8 cellular contexts compared by ENCODE assay signal in genomic region chr9:75086443-75087278, GRCh38. TPM values are rescaled to one million over a fixed set of nuclear protein-coding genes. Genes with fewer than 3 reads are reported as not detected.
DNase-seq lines count a peak whose midpoint lies in the region; ATAC-seq and TF ChIP-seq lines count a peak whose summit lies in the region.

No MANE protein-coding gene starts in this region.

- H3K27me3 Mint-ChIP-seq in activated CD4-positive, alpha-beta T cell treated with anti-CD3 and anti-CD28 coated beads, Interleukin-2, amount 10 ng/mL, durations not matched to agents 24 days and 14 days = no peaks in the 10 kb centered on the region
- H3K27me3 Mint-ChIP-seq in activated naive CD8-positive, alpha-beta T cell treated with anti-CD3 and anti-CD28 coated beads, Interleukin-2, amount 50 U/mL, for 24 hours = no peaks in the 10 kb centered on the region

- WGBS in suprapubic skin = 27% methylated on average over 15 of the region's 16 CpGs

- peak overlapping the region; percentile 94 for H3K4me3 Mint-ChIP-seq in activated CD4-positive, alpha-beta T cell treated with anti-CD3 and anti-CD28 coated beads, Interleukin-2, amount 10 ng/mL, durations not matched to agents 24 days and 14 days
- peak overlapping the region; percentile 90 for H3K4me3 Mint-ChIP-seq in activated naive CD8-positive, alpha-beta T cell treated with anti-CD3 and anti-CD28 coated beads, Interleukin-2, amount 50 U/mL, for 24 hours

- no peaks in the 10 kb centered on the region for H3K9me3 Mint-ChIP-seq in activated CD4-positive, alpha-beta T cell treated with anti-CD3 and anti-CD28 coated beads, Interleukin-2, amount 10 ng/mL, durations not matched to agents 24 days and 14 days
- no peaks in the 10 kb centered on the region for H3K9me3 Mint-ChIP-seq in activated naive CD8-positive, alpha-beta T cell treated with anti-CD3 and anti-CD28 coated beads, Interleukin-2, amount 50 U/mL, for 24 hours

- peak overlapping the region; percentile 68 for H3K4me3 ChIP-seq in suprapubic skin

- peaks cover 47% of the 10 kb centered on the region for H3K4me1 Mint-ChIP-seq in activated CD4-positive, alpha-beta T cell treated with anti-CD3 and anti-CD28 coated beads, Interleukin-2, amount 10 ng/mL, durations not matched to agents 24 days and 14 days
- peaks cover 64% of the 10 kb centered on the region for H3K4me1 Mint-ChIP-seq in activated naive CD8-positive, alpha-beta T cell treated with anti-CD3 and anti-CD28 coated beads, Interleukin-2, amount 50 U/mL, for 24 hours

- no peak for TF ChIP-seq POLR2A in suprapubic skin (IDR thresholded peaks at IDR 0.05)

- no peaks in the 10 kb centered on the region for H3K36me3 ChIP-seq in suprapubic skin

- H3K27ac Mint-ChIP-seq in activated CD4-positive, alpha-beta T cell treated with anti-CD3 and anti-CD28 coated beads, Interleukin-2, amount 10 ng/mL, durations not matched to agents 24 days and 14 days = peak overlapping the region; percentile 75
- peak overlapping the region; percentile 85 for H3K27ac Mint-ChIP-seq in activated naive CD8-positive, alpha-beta T cell treated with anti-CD3 and anti-CD28 coated beads, Interleukin-2, amount 50 U/mL, for 24 hours

- H3K36me3 Mint-ChIP-seq in activated CD4-positive, alpha-beta T cell treated with anti-CD3 and anti-CD28 coated beads, Interleukin-2, amount 10 ng/mL, durations not matched to agents 24 days and 14 days (ENCODE audit: low read depth) = peaks cover 19% of the 10 kb centered on the region
- peaks cover 5% of the 10 kb centered on the region for H3K36me3 Mint-ChIP-seq in activated naive CD8-positive, alpha-beta T cell treated with anti-CD3 and anti-CD28 coated beads, Interleukin-2, amount 50 U/mL, for 24 hours (ENCODE audit: low read depth)

- TF ChIP-seq CTCF in suprapubic skin (IDR thresholded peaks at IDR 0.05) = no peak

- intact Hi-C loops in activated CD4-positive, alpha-beta T cell treated with anti-CD3 and anti-CD28 coated beads, Interleukin-2, amount 10 ng/mL, durations not matched to agents 24 days and 14 days (cut with micrococcal nuclease) = loop anchor here (5.0 to 10.0 kb wide), 7 partner anchors 41 to 1954 kb away; partner anchors contain the start of genes ANXA1, PCSK5 and RFK

- no peaks in the 10 kb centered on the region for H3K27me3 ChIP-seq in layer of hippocampus (ENCODE audit: control insufficient read depth, insufficient read depth, low read length)
- no peaks in the 10 kb centered on the region for H3K27me3 ChIP-seq in suprapubic skin

- no peak for DNase-seq in activated CD4-positive, alpha-beta T cell treated with anti-CD3 and anti-CD28 coated beads, Interleukin-2, amount 10 ng/mL, durations not matched to agents 24 days and 14 days
- DNase-seq in activated CD4-positive, alpha-beta T cell treated with anti-CD3 and anti-CD28 coated beads, Interleukin-2, amount 50 U/mL, for 4 hours = no peak
- DNase-seq in activated naive CD8-positive, alpha-beta T cell treated with anti-CD3 and anti-CD28 coated beads, Interleukin-2, amount 50 U/mL, for 24 hours = peak; percentile 14
- no peak for DNase-seq in suprapubic skin (ENCODE audit: low spot score in 2 of 2)
- no peak for DNase-seq in kidney tubule cell (ENCODE audit: low spot score)
- no peak for DNase-seq in AG08395 (ENCODE audit: low spot score)

- H3K4me1 ChIP-seq in suprapubic skin = peaks cover 65% of the 10 kb centered on the region

- no peak for TF ChIP-seq EP300 in suprapubic skin (IDR thresholded peaks at IDR 0.05)

- H3K27ac ChIP-seq in layer of hippocampus (ENCODE audit: low read depth, low read length) (peak overlapping the region; percentile 21), suprapubic skin (peak overlapping the region; percentile 95)

- no peaks in the 10 kb centered on the region for H3K9me3 ChIP-seq in suprapubic skin

- no peak for ATAC-seq in activated naive CD8-positive, alpha-beta T cell treated with anti-CD3 and anti-CD28 coated beads, Interleukin-2, amount 50 U/mL, for 24 hours
- no peak for ATAC-seq in GM21786 (IDR thresholded peaks at IDR 0.05; ENCODE audit: unreplicated experiment)

RNA-seq across cellular contexts. Expression of gene NMRK1, which starts 1.3 kb away (rescaled TPM):
- 6.6 and 7.2 TPM in 2 replicates for total RNA-seq in activated CD4-positive, alpha-beta T cell treated with anti-CD3 and anti-CD28 coated beads, Interleukin-2, amount 10 ng/mL, durations not matched to agents 24 days and 14 days
- total RNA-seq in suprapubic skin = 10 to 100 TPM; 22.1 to 63.3 (median 33.7) TPM

RNA-seq across cellular contexts. Expression of gene OSTF1, which starts 1.7 kb away (rescaled TPM):
- total RNA-seq in activated CD4-positive, alpha-beta T cell treated with anti-CD3 and anti-CD28 coated beads, Interleukin-2, amount 10 ng/mL, durations not matched to agents 24 days and 14 days = 41.5 and 42.4 TPM in 2 replicates
- total RNA-seq in suprapubic skin = 10 to 100 TPM; 32.3 to 46.3 (median 44.3) TPM

RNA-seq across cellular contexts. Expression of gene CARNMT1, which starts 58.6 kb away (rescaled TPM):
- total RNA-seq in activated CD4-positive, alpha-beta T cell treated with anti-CD3 and anti-CD28 coated beads, Interleukin-2, amount 10 ng/mL, durations not matched to agents 24 days and 14 days = 40.0 and 45.0 TPM in 2 replicates
- total RNA-seq in suprapubic skin = 10 to 100 TPM; 16.4 to 24.8 (median 22.0) TPM
